Comparison of ENCODE assay signal across 12 cellular contexts in the genomic region with DNA sequence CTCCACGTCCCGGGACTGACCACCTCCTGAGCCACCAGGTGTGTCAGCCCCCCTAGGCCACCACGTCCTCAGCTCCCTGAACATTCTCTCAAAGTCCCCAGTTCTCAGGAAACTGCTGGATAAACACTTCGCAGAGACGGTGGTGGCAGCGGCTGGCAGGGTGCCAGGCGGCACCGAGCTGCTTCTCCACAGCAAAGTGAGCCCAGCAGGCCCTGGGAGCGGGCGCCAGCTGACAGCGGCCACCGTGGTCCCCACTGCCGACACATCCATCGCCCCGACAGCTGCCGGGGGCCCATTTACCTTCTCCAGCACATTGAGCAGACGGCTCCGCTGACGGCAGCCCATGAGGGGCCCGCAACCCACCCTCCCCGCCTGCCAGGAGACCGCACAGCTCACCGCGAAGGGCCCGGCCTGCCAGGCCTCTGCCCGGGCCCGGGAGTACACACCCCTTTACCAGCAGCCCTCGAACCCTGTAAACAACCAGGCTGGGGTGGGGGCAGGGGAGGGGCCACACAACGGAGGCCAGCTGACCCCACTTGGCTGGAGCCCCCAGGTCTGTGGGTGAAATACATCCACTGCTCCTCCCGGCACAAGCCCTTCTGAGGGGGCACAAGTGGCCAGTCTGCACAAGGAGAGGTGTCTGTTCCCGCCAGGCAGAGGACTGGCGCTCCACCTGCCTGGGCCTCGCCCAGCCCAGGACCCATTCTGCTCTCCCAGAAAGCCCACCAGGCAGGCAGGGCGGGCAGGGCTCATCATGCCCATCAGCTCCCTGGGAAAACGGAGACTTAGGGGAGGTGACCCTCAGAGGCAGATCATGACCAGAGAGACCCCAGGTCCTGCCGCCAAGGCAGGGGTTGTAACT.
A peak's percentile ranks its signal among the peaks of the same experiment; 100 is the strongest.
DNase-seq lines count a peak whose midpoint lies in the region; ATAC-seq and TF ChIP-seq lines count a peak whose summit lies in the region.
"Had no signal": no experiment of that assay in that cellular context is flagged by ENCODE, and none has a peak within 500 bp of the region (broad histone marks: within the 10 kb centered on the region; RNA-seq: fewer than 3 reads in every experiment).

No MANE protein-coding gene starts in this region.

- DNase-seq in DMS79 (lab: John Stamatoyannopoulos, UW) (peak; percentile 83), NCI-H2081 (lab: John Stamatoyannopoulos, UW) (peak; percentile 70 to 85), astrocyte of the hippocampus (ENCODE audit: low read depth, low spot score) (peak; percentile 67), tibial artery (no peak), GDM1 (lab: John Stamatoyannopoulos, UW) (no peak)
- DNase-seq: activated naive CD4-positive, alpha-beta T cell treated with Interleukin-2 at 50 U/mL for 16 hours; mucosa of descending colon; stimulated activated CD8-positive, alpha-beta memory T cell treated with anti-CD3 and anti-CD28 coated beads, Interleukin-4, amount 100 ng/mL, for 48 hours had no signal

- H3K4me3 ChIP-seq in neutrophil (ENCODE audit: low read depth in 1 of 2, low read length in 1 of 2) (no peak overlapping the region), tibial artery (no peak overlapping the region)
- H3K4me3 ChIP-seq: cardiac muscle cell, mucosa of descending colon had no signal

- peak overlapping the region; percentile 96 for H3K27ac ChIP-seq in neutrophil
- H3K27ac ChIP-seq in tibial artery: no peak overlapping the region
- H3K27ac ChIP-seq: cardiac muscle cell had no signal

- TF ChIP-seq CTCF in neutrophil (IDR thresholded peaks at IDR 0.05): no peak
- TF ChIP-seq CTCF in tibial artery (IDR thresholded peaks at IDR 0.05): no peak

- H3K4me1 ChIP-seq in neutrophil (ENCODE audit: control insufficient read depth in 1 of 2, insufficient read depth in 1 of 2, low read depth in 1 of 2, low read length in 1 of 2) (peaks cover 25 to 30% of the 10 kb centered on the region in 2 experiments), tibial artery (peaks cover 0 to 56% (median 33%) of the 10 kb centered on the region in 4 donors)

- intact Hi-C loops in tibial artery (cut with DNase I; ENCODE audit: low total_unique reads): no loop called here

- H3K27me3 ChIP-seq in neutrophil: no peaks in the 10 kb centered on the region
- no peaks in the 10 kb centered on the region for H3K27me3 ChIP-seq in tibial artery
- H3K27me3 ChIP-seq: cardiac muscle cell had no signal

- H3K9me3 ChIP-seq in neutrophil: no peaks in the 10 kb centered on the region
- H3K9me3 ChIP-seq in tibial artery: no peaks in the 10 kb centered on the region
- H3K9me3 ChIP-seq: mucosa of descending colon had no signal

- ATAC-seq in GM18858 (IDR thresholded peaks at IDR 0.05; ENCODE audit: unreplicated experiment): no peak
- ATAC-seq in GM21447 (IDR thresholded peaks at IDR 0.05; ENCODE audit: unreplicated experiment): no peak
- ATAC-seq: mucosa of descending colon had no signal

- peaks cover 56% of the 10 kb centered on the region for H3K36me3 ChIP-seq in neutrophil
- H3K36me3 ChIP-seq in tibial artery: peaks cover 5 to 79% (median 43%) of the 10 kb centered on the region in 3 donors
- H3K36me3 ChIP-seq: cardiac muscle cell had no signal

Comparison
In these comparisons a context has a peak if more than half of its experiments do, and no peak if none do; other contexts are left out.
1. DNase-seq: peak in DMS79 (single experiment), NCI-H2081 (2 of 2) and astrocyte of the hippocampus (single experiment); none in tibial artery (0 of 2) and GDM1 (single experiment).